In genomic region chr14:21263284-21264024, GRCh38 we compare ENCODE assay signal across 8 cellular contexts. TPM values are rescaled to one million over a fixed set of nuclear protein-coding genes. Genes with fewer than 3 reads are reported as not detected.
DNase-seq lines count a peak whose midpoint lies in the region; ATAC-seq, FAIRE-seq and TF ChIP-seq lines count a peak whose summit lies in the region.

No MANE protein-coding gene starts in this region.

- H3K9me3 ChIP-seq in ascending aorta, result no peaks in the 10 kb centered on the region
- no peaks in the 10 kb centered on the region for H3K9me3 ChIP-seq in muscle layer of duodenum (ENCODE audit: control insufficient read depth in 1 of 2, low read length in 2 of 2)
- no peaks in the 10 kb centered on the region for H3K9me3 ChIP-seq in vagina

- peaks cover 26 to 52% of the 10 kb centered on the region in 2 donors for H3K36me3 ChIP-seq in ascending aorta
- peaks cover 38 to 39% of the 10 kb centered on the region in 2 donors for H3K36me3 ChIP-seq in muscle layer of duodenum (ENCODE audit: control insufficient read depth in 1 of 2, insufficient read depth in 2 of 2, low read length in 2 of 2)
- H3K36me3 ChIP-seq in vagina, result peaks cover 0 to 23% of the 10 kb centered on the region in 2 donors

- TF ChIP-seq POLR2A in vagina (IDR thresholded peaks at IDR 0.05) (no peak), H54 (IDR thresholded peaks at IDR 0.05; ENCODE audit: low read depth, low read length) (no peak)

- intact Hi-C loops in ascending aorta (cut with DNase I), result loop anchor here (10.0 kb wide), 1 partner anchor 279 kb away; the partner anchor contains the start of gene METTL17
- intact Hi-C loops in vagina (cut with DNase I), result no loop called here

- H3K27ac ChIP-seq in ascending aorta, result peak overlapping the region in 1 of 2 donors; percentile 37
- peak overlapping the region; percentile 69 for H3K27ac ChIP-seq in muscle layer of duodenum (ENCODE audit: low read length)
- no peak overlapping the region for H3K27ac ChIP-seq in vagina

- FAIRE-seq in H54 (lab: Jason Lieb, UNC), result no peak

- H3K4me3 ChIP-seq in ascending aorta, result peak overlapping the region; percentile 8 to 11
- H3K4me3 ChIP-seq in muscle layer of duodenum (ENCODE audit: low read depth in 1 of 2, low read length in 2 of 2), result peak overlapping the region; percentile 12 to 35
- H3K4me3 ChIP-seq in vagina, result no peak overlapping the region

- no peaks in the 10 kb centered on the region for H3K27me3 ChIP-seq in ascending aorta
- H3K27me3 ChIP-seq in muscle layer of duodenum (ENCODE audit: low read depth, low read length), result no peaks in the 10 kb centered on the region
- H3K27me3 ChIP-seq in vagina, result no peaks in the 10 kb centered on the region

- ATAC-seq in HG02642 (IDR thresholded peaks at IDR 0.05; ENCODE audit: poor library complexity, unreplicated experiment), result no peak

- TF ChIP-seq CTCF in ascending aorta (IDR thresholded peaks at IDR 0.05) (no peak), vagina (IDR thresholded peaks at IDR 0.05) (no peak)

- peaks cover 21 to 40% of the 10 kb centered on the region in 2 donors for H3K4me1 ChIP-seq in ascending aorta
- peaks cover 34 to 79% of the 10 kb centered on the region in 2 donors for H3K4me1 ChIP-seq in muscle layer of duodenum (ENCODE audit: control insufficient read depth in 1 of 2, insufficient read depth in 2 of 2, low read length in 2 of 2)
- H3K4me1 ChIP-seq in vagina, result peaks cover 87% of the 10 kb centered on the region

- peak; percentile 25 for DNase-seq in Caki2 (ENCODE audit: low read depth)
- peak; percentile 75 for DNase-seq in KBM-7
- DNase-seq in ascending aorta (ENCODE audit: low spot score in 2 of 2), result no peak
- DNase-seq in SK-N-DZ (ENCODE audit: low spot score), result no peak
- DNase-seq in vagina (ENCODE audit: extremely low spot score in 2 of 2), result no peak
- no peak for DNase-seq in H54 (ENCODE audit: insufficient read length, low spot score)

- in situ Hi-C loops in Caki2 (cut with HindIII; ENCODE audit: low pct_unique_long_range_greater_than_20kb, low sequenced_read_pairs), result no loop called here
- in situ Hi-C loops in KBM-7 (cut with MboI; ENCODE audit: low pct_unique_long_range_greater_than_20kb, low sequenced_read_pairs), result no loop called here

RNA-seq across cellular contexts. Expression of gene HNRNPC, which starts 5.8 kb away (rescaled TPM):
- total RNA-seq in Caki2 (2014; rRNA removed; shearing (Covaris generic); ENCODE audit: low replicate concordance), result 814 and 828 TPM in 2 replicates
- total RNA-seq in ascending aorta (303 TPM), vagina (345 TPM)
- polyA plus RNA-seq in SK-N-DZ (2014; cell fraction: cytosol; rRNA removed), result 1,281 and 1,296 TPM in 2 replicates
- polyA plus RNA-seq in SK-N-DZ (2014; cell fraction: nucleus; rRNA removed), result 564 and 789 TPM in 2 replicates

RNA-seq across cellular contexts. Expression of gene RPGRIP1, which starts 16.4 kb away (rescaled TPM):
- total RNA-seq in Caki2 (2014; rRNA removed; shearing (Covaris generic); ENCODE audit: low replicate concordance), result not detected in 2 replicates
- not detected for total RNA-seq in ascending aorta
- 0.03 TPM in 1 of 2 replicates, not detected in the other for polyA plus RNA-seq in SK-N-DZ (2014; cell fraction: cytosol; rRNA removed)
- polyA plus RNA-seq in SK-N-DZ (2014; cell fraction: nucleus; rRNA removed), result 0.16 TPM in 1 of 2 replicates, not detected in the other
- total RNA-seq in vagina, result not detected

Comparison
In these comparisons a context has a peak if more than half of its experiments do, and no peak if none do; other contexts are left out.
1. DNase-seq: peak in Caki2 (single experiment) and KBM-7 (single experiment); none in ascending aorta (0 of 2), SK-N-DZ (single experiment), vagina (0 of 2) and H54 (single experiment).
2. H3K4me3 ChIP-seq: peak in ascending aorta (2 of 2) and muscle layer of duodenum (2 of 2); none in vagina (0 of 2).